5 cellular contexts compared by ENCODE assay signal in genomic region chr2:232394431-232394830, GRCh38. TPM values are rescaled to one million over a fixed set of nuclear protein-coding genes. Genes with fewer than 3 reads are reported as not detected.
"Had no signal": no experiment of that assay in that cellular context is flagged by ENCODE, and none has a peak within 500 bp of the region (broad histone marks: within the 10 kb centered on the region; RNA-seq: fewer than 3 reads in every experiment).

No MANE protein-coding gene starts in this region.

RNA-seq across cellular contexts. Expression of gene ALPG, which starts 12.2 kb away (rescaled TPM):
- total RNA-seq: HT-29, HT1080, IMR-90, K562 had no signal
- polyA plus RNA-seq: IgD-negative memory B cell, IMR-90, K562 had no signal

RNA-seq across cellular contexts. Expression of gene ALPP, which starts 15.9 kb away (rescaled TPM):
- total RNA-seq: HT1080, IMR-90, K562 had no signal
- polyA plus RNA-seq: IgD-negative memory B cell, IMR-90 had no signal
